Comparison of ENCODE assay signal across 7 cellular contexts in the genomic region with DNA sequence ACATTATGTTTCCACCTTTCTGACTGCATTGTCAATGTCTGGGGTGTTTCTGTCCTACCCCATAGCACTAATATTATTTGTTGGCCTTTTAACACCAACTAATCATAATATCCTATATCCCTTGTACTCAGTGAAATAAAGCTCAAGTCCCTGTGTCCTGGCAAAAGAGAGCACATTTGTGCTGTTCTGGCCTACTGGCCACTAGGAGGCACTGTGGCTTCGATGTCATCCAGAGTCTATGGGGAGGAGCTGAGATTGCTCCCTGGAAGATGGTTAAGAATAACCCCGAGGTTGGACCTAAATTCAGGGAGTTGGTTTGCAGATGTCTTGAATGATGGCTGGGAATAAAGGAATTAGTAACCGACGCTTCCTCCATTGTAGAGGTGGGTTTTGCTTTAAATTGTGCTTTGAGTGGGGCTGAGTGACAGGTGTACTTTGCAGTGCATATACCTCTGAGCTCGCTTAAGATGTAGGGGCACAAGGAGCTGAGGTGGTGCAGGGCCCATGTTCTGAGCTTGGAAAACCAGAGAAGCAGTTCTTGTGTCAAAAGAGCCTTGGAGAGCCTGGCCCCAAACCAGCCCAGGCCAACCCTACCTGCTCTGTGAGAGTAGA.
A peak's percentile ranks its signal among the peaks of the same experiment; 100 is the strongest.
DNase-seq lines count a peak whose midpoint lies in the region; ATAC-seq and TF ChIP-seq lines count a peak whose summit lies in the region.

No MANE protein-coding gene starts in this region.

- DNase-seq in activated CD4-positive, CD25-positive, alpha-beta regulatory T cell (lab: John Stamatoyannopoulos, UW): peak in 3 of 4 experiments; percentile 4 to 28 (median 9)
- peak; percentile 39 for DNase-seq in effector CD4-positive, alpha-beta T cell
- DNase-seq in nephron progenitor cell (peak; percentile 50), tibial artery (no peak)

- intact Hi-C loops in tibial artery (cut with DNase I; ENCODE audit: low total_unique reads): no loop called here

- H3K4me3 Mint-ChIP-seq in nephron progenitor cell: no peak overlapping the region

- H3K27ac Mint-ChIP-seq in nephron progenitor cell: no peak overlapping the region

- no peaks in the 10 kb centered on the region for H3K4me1 ChIP-seq in tibial artery

- H3K36me3 ChIP-seq in tibial artery: no peaks in the 10 kb centered on the region

- H3K9me3 Mint-ChIP-seq in nephron progenitor cell: no peaks in the 10 kb centered on the region

- H3K27ac ChIP-seq in tibial artery: no peak overlapping the region

- H3K27me3 Mint-ChIP-seq in nephron progenitor cell (ENCODE audit: low read depth, poor library complexity): peaks cover 8% of the 10 kb centered on the region

- no peaks in the 10 kb centered on the region for H3K27me3 ChIP-seq in tibial artery

- no peak for TF ChIP-seq EP300 in Ishikawa (IDR thresholded peaks at IDR 0.05; ENCODE audit: borderline replicate concordance)

- ATAC-seq in GM21576 (IDR thresholded peaks at IDR 0.05; ENCODE audit: unreplicated experiment): peak; percentile 95

- H3K9me3 ChIP-seq in tibial artery: no peaks in the 10 kb centered on the region

- TF ChIP-seq CTCF in GM12872 (IDR thresholded peaks at IDR 0.05; ENCODE audit: insufficient read depth, low read depth, low read length): peak; percentile 90
- TF ChIP-seq CTCF in nephron progenitor cell (IDR thresholded peaks at IDR 0.05): peak; percentile 57
- no peak for TF ChIP-seq CTCF in tibial artery (IDR thresholded peaks at IDR 0.05)

- no peak overlapping the region for H3K4me3 ChIP-seq in tibial artery

- H3K36me3 Mint-ChIP-seq in nephron progenitor cell (ENCODE audit: low read depth): no peaks in the 10 kb centered on the region

- TF ChIP-seq RAD21 in Ishikawa (IDR thresholded peaks at IDR 0.05; ENCODE audit: low read depth): peak; percentile 52

- H3K4me1 Mint-ChIP-seq in nephron progenitor cell: no peaks in the 10 kb centered on the region

TF ChIP-seq in Ishikawa, 13 proteins besides CTCF, POLR2A, EP300 and RAD21:
- TF ChIP-seq TEAD4 (IDR thresholded peaks at IDR 0.05) (no peak), TCF12 (IDR thresholded peaks at IDR 0.05; ENCODE audit: low read depth) (no peak), CEBPB (IDR thresholded peaks at IDR 0.05) (no peak), TAF1 (IDR thresholded peaks at IDR 0.05; ENCODE audit: low read depth) (no peak), FOXM1 (IDR thresholded peaks at IDR 0.05; ENCODE audit: borderline replicate concordance, low read depth) (no peak)
- TF ChIP-seq, protein P1, sequence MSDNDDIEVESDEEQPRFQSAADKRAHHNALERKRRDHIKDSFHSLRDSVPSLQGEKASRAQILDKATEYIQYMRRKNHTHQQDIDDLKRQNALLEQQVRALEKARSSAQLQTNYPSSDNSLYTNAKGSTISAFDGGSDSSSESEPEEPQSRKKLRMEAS (IDR thresholded peaks at IDR 0.05): no peak
- TF ChIP-seq, protein P2, sequence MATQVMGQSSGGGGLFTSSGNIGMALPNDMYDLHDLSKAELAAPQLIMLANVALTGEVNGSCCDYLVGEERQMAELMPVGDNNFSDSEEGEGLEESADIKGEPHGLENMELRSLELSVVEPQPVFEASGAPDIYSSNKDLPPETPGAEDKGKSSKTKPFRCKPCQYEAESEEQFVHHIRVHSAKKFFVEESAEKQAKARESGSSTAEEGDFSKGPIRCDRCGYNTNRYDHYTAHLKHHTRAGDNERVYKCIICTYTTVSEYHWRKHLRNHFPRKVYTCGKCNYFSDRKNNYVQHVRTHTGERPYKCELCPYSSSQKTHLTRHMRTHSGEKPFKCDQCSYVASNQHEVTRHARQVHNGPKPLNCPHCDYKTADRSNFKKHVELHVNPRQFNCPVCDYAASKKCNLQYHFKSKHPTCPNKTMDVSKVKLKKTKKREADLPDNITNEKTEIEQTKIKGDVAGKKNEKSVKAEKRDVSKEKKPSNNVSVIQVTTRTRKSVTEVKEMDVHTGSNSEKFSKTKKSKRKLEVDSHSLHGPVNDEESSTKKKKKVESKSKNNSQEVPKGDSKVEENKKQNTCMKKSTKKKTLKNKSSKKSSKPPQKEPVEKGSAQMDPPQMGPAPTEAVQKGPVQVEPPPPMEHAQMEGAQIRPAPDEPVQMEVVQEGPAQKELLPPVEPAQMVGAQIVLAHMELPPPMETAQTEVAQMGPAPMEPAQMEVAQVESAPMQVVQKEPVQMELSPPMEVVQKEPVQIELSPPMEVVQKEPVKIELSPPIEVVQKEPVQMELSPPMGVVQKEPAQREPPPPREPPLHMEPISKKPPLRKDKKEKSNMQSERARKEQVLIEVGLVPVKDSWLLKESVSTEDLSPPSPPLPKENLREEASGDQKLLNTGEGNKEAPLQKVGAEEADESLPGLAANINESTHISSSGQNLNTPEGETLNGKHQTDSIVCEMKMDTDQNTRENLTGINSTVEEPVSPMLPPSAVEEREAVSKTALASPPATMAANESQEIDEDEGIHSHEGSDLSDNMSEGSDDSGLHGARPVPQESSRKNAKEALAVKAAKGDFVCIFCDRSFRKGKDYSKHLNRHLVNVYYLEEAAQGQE (IDR thresholded peaks at IDR 0.05; ENCODE audit: low read depth): no peak

Comparison
In these comparisons a context has a peak if more than half of its experiments do, and no peak if none do; other contexts are left out.
1. CTCF ChIP-seq: peak in GM12872 (single experiment) and nephron progenitor cell (single experiment); none in tibial artery (0 of 2).
2. DNase-seq: peak in activated CD4-positive, CD25-positive, alpha-beta regulatory T cell (3 of 4), effector CD4-positive, alpha-beta T cell (single experiment) and nephron progenitor cell (single experiment); none in tibial artery (0 of 2).